In the genomic region with DNA sequence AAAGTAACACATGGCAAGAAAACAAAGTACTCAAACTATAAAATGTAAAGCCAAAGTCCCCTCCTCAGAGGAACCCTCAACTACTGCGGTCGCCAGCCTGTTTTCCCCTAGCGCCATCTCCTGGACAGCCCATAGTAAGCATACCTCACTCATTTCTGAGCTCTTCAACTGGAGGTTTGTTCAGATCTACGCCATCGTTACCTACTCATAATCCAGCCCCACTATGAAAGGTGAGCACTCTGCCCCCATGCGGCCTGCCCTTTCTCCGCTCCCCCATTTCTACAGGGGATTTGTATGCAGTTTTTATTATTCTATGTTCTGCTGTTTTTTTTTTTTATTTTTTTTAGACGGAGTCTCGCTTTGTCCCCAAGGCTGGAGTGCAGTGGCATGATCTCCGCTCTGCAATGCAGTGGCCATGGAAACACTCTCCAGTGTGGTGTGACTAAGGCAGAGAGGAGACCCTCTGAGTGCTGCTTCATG, we compare ENCODE assay signal across 1 cellular context.
A peak's percentile ranks its signal among the peaks of the same experiment; 100 is the strongest.
TF ChIP-seq lines count a peak whose summit lies in the region.

No MANE protein-coding gene starts in this region.

TF ChIP-seq in IMR-90, 13 proteins besides CTCF, POLR2A, EP300 and RAD21 (continued from another document):
- peak; percentile 59 for TF ChIP-seq SMC3 (IDR thresholded peaks at IDR 0.05; ENCODE audit: low read depth, low read length)
